Comparison of ENCODE assay signal across 25 cellular contexts in the genomic region with DNA sequence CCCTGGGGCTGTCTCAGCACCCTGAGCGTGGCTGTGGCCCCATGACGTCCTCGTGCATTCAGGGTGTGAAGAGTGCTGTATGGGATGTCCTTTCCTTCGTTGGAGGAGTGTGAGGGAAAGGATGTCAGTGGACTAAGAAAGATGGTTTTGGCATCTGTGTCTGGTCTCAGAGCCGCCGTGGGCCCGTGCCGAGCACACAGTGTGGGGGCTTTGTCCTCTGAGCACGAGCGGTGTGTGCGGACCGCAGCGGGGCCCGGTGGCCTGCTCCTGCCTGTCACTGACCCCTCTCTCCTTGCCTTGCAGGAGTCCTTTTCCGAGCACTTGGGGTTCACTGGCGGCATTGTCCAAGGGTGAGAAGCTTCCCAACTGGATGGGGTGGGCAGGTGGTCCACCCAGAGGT.
DNase-seq lines count a peak whose midpoint lies in the region; ATAC-seq, FAIRE-seq and TF ChIP-seq lines count a peak whose summit lies in the region.
"Had no signal": no experiment of that assay in that cellular context is flagged by ENCODE, and none has a peak within 500 bp of the region (broad histone marks: within the 10 kb centered on the region; RNA-seq: fewer than 3 reads in every experiment).

No MANE protein-coding gene starts in this region.

- H3K27me3 ChIP-seq in GM23338 (ENCODE audit: insufficient read depth) (no peaks in the 10 kb centered on the region), GM12878 (replicated peaks in 1 of 2; ENCODE audit: control insufficient read depth in 2 of 2, insufficient read depth in 2 of 2, low read length in 1 of 2) (no peaks in the 10 kb centered on the region), neuronal stem cell (ENCODE audit: control insufficient read depth in 3 of 3, insufficient read depth in 3 of 3, low read depth in 1 of 3, low read length in 3 of 3) (no peaks in the 10 kb centered on the region)
- H3K27me3 ChIP-seq: BE2C had no signal

- H2BK15ac ChIP-seq in neuronal stem cell (ENCODE audit: low read length) = no peak overlapping the region

- 90% methylated on average over 16 of the region's 16 CpGs for WGBS in GM12878 (ENCODE audit: insufficient coverage, insufficient replicate concordance, low lambda C conversion rate, missing lambda C conversion rate)
- WGBS in neuronal stem cell (ENCODE audit: extremely low coverage in 2 of 2, insufficient read length in 2 of 2, insufficient replicate concordance in 1 of 2), 2 donors = no CpG with 5 or more reads among the region's 16 CpGs

- no peaks in the 10 kb centered on the region; the same call in none of the 2 replicates for H4K20me1 ChIP-seq in GM23338 (replicated peaks; ENCODE audit: insufficient read depth)
- no peaks in the 10 kb centered on the region for H4K20me1 ChIP-seq in GM12878 (ENCODE audit: control insufficient read depth, insufficient read depth)

- TSS peak; percentile 38 for BruUV-seq in GM12878 (replicated peaks; lab: Mats Ljungman, UMichigan)

- no peak for TF ChIP-seq RAD21 in GM12878 (IDR thresholded peaks at IDR 0.05; ENCODE audit: insufficient read depth, low read depth, low read length)

- H3K27me3 Mint-ChIP-seq in GM23338 (ENCODE audit: insufficient read depth, low read depth, poor library complexity) (peaks cover 14% of the 10 kb centered on the region), glutamatergic neuron (ENCODE audit: unreplicated experiment) (peaks cover 12% of the 10 kb centered on the region)
- H3K27me3 Mint-ChIP-seq in effector memory CD8-positive, alpha-beta T cell = no peaks in the 10 kb centered on the region
- H3K27me3 Mint-ChIP-seq: CD4-positive, CD25-positive, alpha-beta regulatory T cell had no signal

- TF ChIP-seq EP300 in GM12878 (IDR thresholded peaks at IDR 0.05; ENCODE audit: borderline replicate concordance in 1 of 2, control insufficient read depth in 1 of 2, low read depth in 2 of 2, low read length in 2 of 2) = no peak

- H3K9me3 ChIP-seq in GM12878 (replicated peaks; ENCODE audit: control insufficient read depth, insufficient read depth, low read length) (no peaks in the 10 kb centered on the region), neuronal stem cell (replicated peaks in 1 of 2; ENCODE audit: control insufficient read depth in 2 of 2, insufficient read depth in 1 of 2, low read depth in 1 of 2, low read length in 2 of 2) (peaks cover 0 to 2% of the 10 kb centered on the region in 2 donors)
- H3K9me3 ChIP-seq: BE2C had no signal

- POLR2A ChIA-PET in GM12878 (lab: Charles Lee) = no interaction called here

- no peak overlapping the region for H2BK12ac ChIP-seq in neuronal stem cell (ENCODE audit: low read length)

- in situ Hi-C loops in GM12878 (cut with MboI) = no loop called here
- in situ Hi-C loops in ACHN (cut with HindIII; ENCODE audit: low pct_ligation_motif_present, low pct_unique_long_range_greater_than_20kb, low sequenced_read_pairs) = no loop called here

- H3K36me3 Mint-ChIP-seq in GM23338 (ENCODE audit: low read depth) (peaks cover 86% of the 10 kb centered on the region), glutamatergic neuron (ENCODE audit: unreplicated experiment) (no peaks in the 10 kb centered on the region)
- H3K36me3 Mint-ChIP-seq in effector memory CD8-positive, alpha-beta T cell (ENCODE audit: insufficient read depth) = peaks cover 39% of the 10 kb centered on the region

- H3K4me3 ChIP-seq in GM23338 = no peak overlapping the region
- H3K4me3 ChIP-seq in GM12878 = no peak overlapping the region
- H3K4me3 ChIP-seq in neuronal stem cell (ENCODE audit: low read length in 2 of 2) = no peak overlapping the region
- H3K4me3 ChIP-seq: GM23248 had no signal

- no peak for TF ChIP-seq POLR2A in GM12878 (IDR thresholded peaks at IDR 0.05; ENCODE audit: low read depth, low read length)

- no peak for FAIRE-seq in GM12878 (lab: Jason Lieb, UNC)
- FAIRE-seq: GM12892, GM18507, H54, HTR-8/SVneo had no signal

- H3K4me3 Mint-ChIP-seq in GM23338 (no peak overlapping the region), glutamatergic neuron (ENCODE audit: unreplicated experiment) (no peak overlapping the region)
- no peak overlapping the region for H3K4me3 Mint-ChIP-seq in effector memory CD8-positive, alpha-beta T cell
- H3K4me3 Mint-ChIP-seq: CD4-positive, CD25-positive, alpha-beta regulatory T cell; CD8-positive, alpha-beta memory T cell; HFFc6 had no signal

- H3K4me2 ChIP-seq in GM23338 = no peak overlapping the region
- H3K4me2 ChIP-seq in GM12878 (ENCODE audit: control insufficient read depth, insufficient read depth) = no peak overlapping the region
- H3K4me2 ChIP-seq in neuronal stem cell (ENCODE audit: insufficient read depth, low read length, poor library complexity, severe bottlenecking) = no peak overlapping the region

- TF ChIP-seq CTCF in GM23338 (conservative IDR thresholded peaks at IDR 0.05; ENCODE audit: low read depth in 2 of 2) (no peak), GM12878 (IDR thresholded peaks at IDR 0.05 in 2 of 3, conservative IDR thresholded peaks at IDR 0.05 in 1 of 3; ENCODE audit: control insufficient read depth in 2 of 3, extremely low read depth in 1 of 3, insufficient read depth in 1 of 3, low read depth in 3 of 3, low read length in 3 of 3) (no peak), glutamatergic neuron (IDR thresholded peaks at IDR 0.05; ENCODE audit: partially characterized antibody, unreplicated experiment) (no peak)

- H2AK5ac ChIP-seq in neuronal stem cell (ENCODE audit: low read depth, low read length) = no peak overlapping the region

- ATAC-seq in GM23338 (no peak), GM12878 (no peak)
- no peak for ATAC-seq in effector memory CD8-positive, alpha-beta T cell (replicated peaks)
- ATAC-seq: HCT116 had no signal

- H3K27ac Mint-ChIP-seq in GM23338 = peak overlapping the region; percentile 38; the same call in 1 of the 2 replicates
- H3K27ac Mint-ChIP-seq in glutamatergic neuron (ENCODE audit: unreplicated experiment) = peak overlapping the region; percentile 70
- no peak overlapping the region for H3K27ac Mint-ChIP-seq in effector memory CD8-positive, alpha-beta T cell
- H3K27ac Mint-ChIP-seq: CD4-positive, CD25-positive, alpha-beta regulatory T cell; HFFc6 had no signal

- no peak for DNase-seq in GM23338 (ENCODE audit: low spot score)
- no peak for DNase-seq in GM12878 (ENCODE audit: low read depth, low spot score)
- DNase-seq in glutamatergic neuron = no peak
- no peak for DNase-seq in neuronal stem cell (ENCODE audit: low spot score)
- no peak for DNase-seq in NCI-H146 (lab: John Stamatoyannopoulos, UW)
- no peak for DNase-seq in ACHN
- DNase-seq in occipital lobe (lab: John Stamatoyannopoulos, UW) = no peak
- DNase-seq in effector memory CD8-positive, alpha-beta T cell = no peak
- DNase-seq: BE2C; C1 segment of cervical spinal cord; CD4-positive, CD25-positive, alpha-beta regulatory T cell; CD8-positive, alpha-beta memory T cell; COR-L47; DMS 273 treated with DMSO at 0.1 percent for 48 hours; DMS53; DND-41; EL; GM23248; HFFc6; IMR-90 had no signal

- SMC1A ChIA-PET in GM12878 (lab: Charles Lee; ENCODE audit: uncharacterized antibody, unreplicated experiment) = no interaction called here

- H4K91ac ChIP-seq in neuronal stem cell (ENCODE audit: low read depth, low read length, poor library complexity) = no peak overlapping the region

- no peaks in the 10 kb centered on the region for H3K4me1 ChIP-seq in GM23338 (ENCODE audit: insufficient read depth)
- H3K4me1 ChIP-seq in GM12878 (ENCODE audit: control insufficient read depth, insufficient read depth, low read length) = no peaks in the 10 kb centered on the region
- H3K4me1 ChIP-seq in neuronal stem cell (ENCODE audit: control insufficient read depth in 2 of 2, insufficient read depth in 1 of 2, low read depth in 1 of 2, low read length in 2 of 2) = no peaks in the 10 kb centered on the region
- H3K4me1 ChIP-seq: BE2C had no signal

- peak overlapping the region; percentile 8 for H3K18ac ChIP-seq in neuronal stem cell (ENCODE audit: low read length)

- peaks cover 13% of the 10 kb centered on the region; the same call in 1 of the 2 replicates for H3F3A ChIP-seq in GM23338 (replicated peaks; ENCODE audit: low read depth)

- no peaks in the 10 kb centered on the region for H3K9me2 ChIP-seq in GM23338 (ENCODE audit: insufficient read depth)

- H4K8ac ChIP-seq in neuronal stem cell (ENCODE audit: low read depth, low read length) = no peak overlapping the region

- H3K4me1 Mint-ChIP-seq in GM23338 = no peaks in the 10 kb centered on the region
- peaks cover 2% of the 10 kb centered on the region for H3K4me1 Mint-ChIP-seq in glutamatergic neuron (ENCODE audit: low read depth, unreplicated experiment)
- no peaks in the 10 kb centered on the region for H3K4me1 Mint-ChIP-seq in effector memory CD8-positive, alpha-beta T cell (ENCODE audit: low read depth in 2 of 2)
- H3K4me1 Mint-ChIP-seq: CD4-positive, CD25-positive, alpha-beta regulatory T cell; CD8-positive, alpha-beta memory T cell had no signal

- H3K36me3 ChIP-seq in GM23338 (ENCODE audit: insufficient read depth) = peaks cover 31% of the 10 kb centered on the region
- peaks cover 18 to 64% of the 10 kb centered on the region in 2 experiments for H3K36me3 ChIP-seq in GM12878 (ENCODE audit: control insufficient read depth in 2 of 2, insufficient read depth in 2 of 2, low read length in 1 of 2)
- peaks cover 89 to 98% of the 10 kb centered on the region in 2 donors for H3K36me3 ChIP-seq in neuronal stem cell (replicated peaks in 1 of 2; ENCODE audit: control insufficient read depth in 2 of 2, insufficient read depth in 2 of 2, low read length in 2 of 2)

- H2AFZ ChIP-seq in GM23338 (no peak overlapping the region), GM12878 (ENCODE audit: control insufficient read depth, low read depth, low read length) (no peak overlapping the region), neuronal stem cell (ENCODE audit: low read length) (no peak overlapping the region)
- H2AFZ ChIP-seq: GM23248 had no signal

- no peak overlapping the region for H3K14ac ChIP-seq in neuronal stem cell (ENCODE audit: low read length)

- H2BK5ac ChIP-seq in neuronal stem cell (ENCODE audit: low read length) = no peak overlapping the region

- H3K4ac ChIP-seq in neuronal stem cell (ENCODE audit: low read length) = no peak overlapping the region

- intact Hi-C loops in GM12878 (cut with micrococcal nuclease; ENCODE audit: unreplicated experiment) = no loop called here

- CTCF ChIA-PET in GM12878 (lab: Yijun Ruan, JAX) = no interaction called here

- no peak overlapping the region for H3K23ac ChIP-seq in neuronal stem cell (ENCODE audit: low read depth, low read length, poor library complexity)

- H3K9me3 Mint-ChIP-seq in GM23338 (no peaks in the 10 kb centered on the region), glutamatergic neuron (ENCODE audit: unreplicated experiment) (peaks cover 17% of the 10 kb centered on the region)
- no peaks in the 10 kb centered on the region for H3K9me3 Mint-ChIP-seq in effector memory CD8-positive, alpha-beta T cell
- H3K9me3 Mint-ChIP-seq: CD4-positive, CD25-positive, alpha-beta regulatory T cell; CD8-positive, alpha-beta memory T cell; HFFc6 had no signal

- H3K79me1 ChIP-seq in neuronal stem cell (ENCODE audit: low read depth, low read length) = peaks cover 10% of the 10 kb centered on the region

- H3K79me2 ChIP-seq in GM23338 (replicated peaks; ENCODE audit: insufficient read depth) = no peaks in the 10 kb centered on the region
- H3K79me2 ChIP-seq in GM12878 (ENCODE audit: control insufficient read depth, insufficient read depth, low read length) = no peaks in the 10 kb centered on the region

- RAD21 ChIA-PET in GM12878 (lab: Charles Lee; ENCODE audit: unreplicated experiment) = no interaction called here

- no peak overlapping the region for H2BK120ac ChIP-seq in neuronal stem cell (ENCODE audit: low read depth, low read length)

- H3K27ac ChIP-seq in GM23338 (ENCODE audit: low read depth) (no peak overlapping the region), GM12878 (ENCODE audit: control insufficient read depth, insufficient read depth) (no peak overlapping the region), neuronal stem cell (replicated peaks; ENCODE audit: low read length) (no peak overlapping the region)
- H3K27ac ChIP-seq: GM23248 had no signal

- no peak overlapping the region for H3K9ac ChIP-seq in GM12878 (ENCODE audit: control insufficient read depth, insufficient read depth, low read length)
- no peak overlapping the region for H3K9ac ChIP-seq in neuronal stem cell (ENCODE audit: low read depth, low read length, poor library complexity)
- H3K9ac ChIP-seq: GM23248 had no signal

Comparison
In these comparisons a context has a peak if more than half of its experiments do, and no peak if none do; other contexts are left out.
1. H3K27ac Mint-ChIP-seq: peak in GM23338 (single experiment) and glutamatergic neuron (single experiment); none in effector memory CD8-positive, alpha-beta T cell (0 of 2).